In genomic region chr3:52246264-52246620, GRCh38 we compare ENCODE assay signal across 1 cellular context.
TF ChIP-seq lines count a peak whose summit lies in the region.

No MANE protein-coding gene starts in this region.

TF ChIP-seq in HepG2, 621 proteins besides CTCF, POLR2A, EP300 and RAD21:
- TF ChIP-seq NFKBIZ (CRISPR knock-in tag; IDR thresholded peaks at IDR 0.05) (0 out of 2 replicates have a peak, but pooled peaks have one; percentile 5), MAZ (IDR thresholded peaks at IDR 0.05; ENCODE audit: borderline replicate concordance, low read depth, low read length) (no peak), MAZ (CRISPR knock-in tag; IDR thresholded peaks at IDR 0.05; ENCODE audit: low read depth) (no peak), ZBTB2 (CRISPR knock-in tag; IDR thresholded peaks at IDR 0.05; ENCODE audit: low read depth) (peak; percentile 7; the same call in 1 of the 2 replicates), KAT7 (CRISPR knock-in tag; IDR thresholded peaks at IDR 0.05; ENCODE audit: borderline replicate concordance) (no peak), ZC3H13 (CRISPR knock-in tag; IDR thresholded peaks at IDR 0.05) (no peak), ZNF318 (CRISPR knock-in tag; IDR thresholded peaks at IDR 0.05) (no peak), GLMP (CRISPR knock-in tag; IDR thresholded peaks at IDR 0.05; ENCODE audit: borderline replicate concordance) (no peak), ZNF432 (CRISPR knock-in tag; IDR thresholded peaks at IDR 0.05; ENCODE audit: borderline replicate concordance) (no peak), ZBTB46 (CRISPR knock-in tag; IDR thresholded peaks at IDR 0.05; ENCODE audit: borderline replicate concordance) (no peak), ZNF44 (CRISPR knock-in tag; IDR thresholded peaks at IDR 0.05) (0 out of 2 replicates have a peak, but pooled peaks have one; percentile 61), THAP9 (CRISPR knock-in tag; IDR thresholded peaks at IDR 0.05; ENCODE audit: borderline replicate concordance) (peak; percentile 25; the same call in 1 of the 2 replicates), ELF3 (CRISPR knock-in tag; IDR thresholded peaks at IDR 0.05) (no peak), IRX3 (CRISPR knock-in tag; IDR thresholded peaks at IDR 0.05; ENCODE audit: borderline replicate concordance, low read depth) (no peak)
